In the genomic region with DNA sequence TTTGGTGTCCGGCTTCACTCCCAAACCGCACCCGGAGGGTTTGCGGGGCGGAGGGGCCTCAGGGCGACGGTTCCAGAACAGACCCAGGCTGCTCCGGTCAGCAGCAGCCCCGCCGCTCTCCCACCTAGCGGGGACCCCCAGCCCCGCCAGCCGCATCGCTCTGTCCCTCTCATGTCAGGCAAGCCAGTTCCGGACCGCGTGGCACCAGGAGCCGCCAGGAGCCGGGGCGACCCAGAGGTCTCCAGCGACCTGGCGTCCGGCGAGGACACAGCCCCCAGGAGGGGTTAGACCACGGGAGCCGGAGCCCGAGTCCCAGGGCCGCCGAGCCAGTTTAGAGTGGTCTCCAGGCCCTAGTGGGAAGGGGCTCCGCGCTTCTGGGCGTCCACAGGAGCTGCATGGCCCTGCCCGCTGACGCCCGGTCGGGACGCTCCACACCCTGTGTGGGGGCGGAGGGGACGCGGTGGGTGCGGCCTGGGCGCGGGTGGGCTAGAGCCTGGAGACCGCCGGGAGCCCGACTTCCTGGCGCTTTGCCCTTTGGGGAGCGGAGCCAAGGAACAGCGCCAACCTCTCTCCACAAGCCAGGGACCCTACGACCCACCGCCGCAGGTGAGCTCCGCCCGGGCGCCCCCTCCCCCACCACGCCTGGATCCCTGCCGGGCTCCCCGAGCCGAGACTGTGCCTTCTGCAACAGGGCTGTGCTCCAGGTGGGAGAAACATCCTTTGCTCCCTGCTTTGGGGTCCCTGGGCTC, we compare ENCODE assay signal across 9 cellular contexts. TPM values are rescaled to one million over a fixed set of nuclear protein-coding genes. Genes with fewer than 3 reads are reported as not detected.
DNase-seq lines count a peak whose midpoint lies in the region; ATAC-seq, FAIRE-seq and TF ChIP-seq lines count a peak whose summit lies in the region.
"Had no signal": no experiment of that assay in that cellular context is flagged by ENCODE, and none has a peak within 500 bp of the region (broad histone marks: within the 10 kb centered on the region; RNA-seq: fewer than 3 reads in every experiment).

No MANE protein-coding gene starts in this region.

- H2BK5ac ChIP-seq in IMR-90 (ENCODE audit: low read depth, low read length, poor library complexity, severe bottlenecking), result no peak overlapping the region

- H3K18ac ChIP-seq in IMR-90 (ENCODE audit: low read depth, low read length), result no peak overlapping the region

- H3K23ac ChIP-seq in IMR-90 (ENCODE audit: low read depth, low read length), result no peak overlapping the region

- H3K9ac ChIP-seq in IMR-90 (ENCODE audit: low read depth, low read length) (no peak overlapping the region), mammary epithelial cell (ENCODE audit: insufficient read depth, low read length) (no peak overlapping the region), kidney (ENCODE audit: low read length in 2 of 2) (no peak overlapping the region)

- no peak for TF ChIP-seq POLR2A in IMR-90 (IDR thresholded peaks at IDR 0.05; ENCODE audit: low read depth, low read length)

- WGBS in IMR-90 (ENCODE audit: extremely low coverage in 2 of 2, insufficient read length in 1 of 2), 2 experiments, result 5% methylated on average over 14 of the region's 59 CpGs; no CpG with 5 or more reads in 1 of the 2 experiments
- 4% methylated on average over 14 of the region's 59 CpGs for WGBS in mammary epithelial cell (ENCODE audit: low coverage, missing lambda C conversion rate)

- no peak overlapping the region for H3K56ac ChIP-seq in IMR-90 (ENCODE audit: extremely low read depth, insufficient read depth, low read length)

- H3K36me3 ChIP-seq in IMR-90 (ENCODE audit: control insufficient read depth, insufficient read depth, low read length) (no peaks in the 10 kb centered on the region), mammary epithelial cell (ENCODE audit: insufficient read depth, low read length) (no peaks in the 10 kb centered on the region), kidney (ENCODE audit: control insufficient read depth in 1 of 2, insufficient read depth in 2 of 2, low read length in 2 of 2) (no peaks in the 10 kb centered on the region)

- POLR2A ChIA-PET in IMR-90 (lab: Charles Lee; ENCODE audit: unreplicated experiment), result no interaction called here

- intact Hi-C loops in IMR-90 (cut with micrococcal nuclease), result no loop called here
- intact Hi-C loops in mammary epithelial cell (cut with micrococcal nuclease), result loop anchor here (5.0 to 10.0 kb wide), 2 partner anchors 103 to 310 kb away; no protein-coding TSS in a partner anchor
- intact Hi-C loops in kidney (cut with DNase I), result no loop called here

- DNase-seq in IMR-90 (no peak), mammary epithelial cell (no peak), kidney (peak; percentile 77), NCI-H2081 treated with DMSO at 0.1 percent for 48 hours (lab: John Stamatoyannopoulos, UW) (no peak), SKM-1 (lab: John Stamatoyannopoulos, UW; ENCODE audit: unreplicated experiment) (no peak)

- H2AFZ ChIP-seq in IMR-90 (replicated peaks; ENCODE audit: low read length, poor library complexity) (peak overlapping the region; percentile 56), mammary epithelial cell (ENCODE audit: low read depth, low read length) (peak overlapping the region; percentile 20)

- H2BK20ac ChIP-seq in IMR-90 (ENCODE audit: low read depth, low read length), result no peak overlapping the region

- no peak overlapping the region for H3K4ac ChIP-seq in IMR-90 (ENCODE audit: low read depth, low read length)

- H3K79me1 ChIP-seq in IMR-90 (ENCODE audit: low read depth in 1 of 2, low read length in 2 of 2), result no peaks in the 10 kb centered on the region

- no peaks in the 10 kb centered on the region for H4K20me1 ChIP-seq in IMR-90 (ENCODE audit: insufficient read depth, low read length)
- H4K20me1 ChIP-seq in mammary epithelial cell (ENCODE audit: insufficient read depth, low read length), result no peaks in the 10 kb centered on the region

- no peak overlapping the region for H4K8ac ChIP-seq in IMR-90 (ENCODE audit: low read depth in 2 of 2, low read length in 2 of 2)

- no peak overlapping the region for H3K14ac ChIP-seq in IMR-90 (replicated peaks; ENCODE audit: low read depth, low read length)

- H3K4me2 ChIP-seq in IMR-90 (ENCODE audit: low read depth, low read length) (peak overlapping the region; percentile 53; the same call in 1 of the 2 replicates), mammary epithelial cell (ENCODE audit: insufficient read depth, low read depth, low read length) (peak overlapping the region; percentile 61)

- ATAC-seq in IMR-90 (ENCODE audit: low read depth), result no peak
- no peak for ATAC-seq in HG02885 (IDR thresholded peaks at IDR 0.05; ENCODE audit: poor library complexity, unreplicated experiment)
- ATAC-seq in HG02588 (IDR thresholded peaks at IDR 0.05; ENCODE audit: unreplicated experiment), result no peak

- no peaks in the 10 kb centered on the region for H3K4me1 ChIP-seq in IMR-90 (ENCODE audit: control insufficient read depth, insufficient read depth, low read length)
- no peaks in the 10 kb centered on the region for H3K4me1 ChIP-seq in mammary epithelial cell (ENCODE audit: insufficient read depth, low read length)
- H3K4me1 ChIP-seq in kidney (ENCODE audit: control insufficient read depth in 1 of 2, insufficient read depth in 1 of 2, low read depth in 1 of 2, low read length in 2 of 2), result peaks cover 0 to 3% of the 10 kb centered on the region in 2 donors

- H4K5ac ChIP-seq in IMR-90 (ENCODE audit: low read depth, low read length), result no peak overlapping the region

- no peaks in the 10 kb centered on the region for H3K79me2 ChIP-seq in mammary epithelial cell (ENCODE audit: insufficient read depth, low read length)

- dilution Hi-C loops in IMR-90 (cut with HindIII; ENCODE audit: low sequenced_read_pairs, unreplicated experiment) (no loop called here), mammary epithelial cell (cut with HindIII; ENCODE audit: low sequenced_read_pairs) (loop anchor here (5.0 kb wide), 1 partner anchor 70 kb away; no protein-coding TSS in a partner anchor)

- TF ChIP-seq RAD21 in IMR-90 (IDR thresholded peaks at IDR 0.05; ENCODE audit: low read length), result no peak

- peaks cover 29% of the 10 kb centered on the region for H3K27me3 ChIP-seq in IMR-90 (ENCODE audit: control insufficient read depth, insufficient read depth, low read length)
- H3K27me3 ChIP-seq in mammary epithelial cell (ENCODE audit: insufficient read depth, low read length), result peaks cover 12% of the 10 kb centered on the region

- TF ChIP-seq CTCF in IMR-90 (conservative IDR thresholded peaks at IDR 0.05; ENCODE audit: low read depth, low read length), result no peak
- no peak for TF ChIP-seq CTCF in mammary epithelial cell (conservative IDR thresholded peaks at IDR 0.05 in 1 of 2, IDR thresholded peaks at IDR 0.05 in 1 of 2; ENCODE audit: extremely low read depth in 1 of 2, insufficient read depth in 1 of 2, low read depth in 1 of 2, low read length in 2 of 2)
- TF ChIP-seq CTCF in kidney (IDR thresholded peaks at IDR 0.05; ENCODE audit: borderline replicate concordance, extremely low read depth, insufficient read depth), result no peak

- no peak overlapping the region for H2BK15ac ChIP-seq in IMR-90 (ENCODE audit: low read depth, low read length)

- no peak for FAIRE-seq in kidney (lab: Jason Lieb, UNC)

- H3K9me1 ChIP-seq in IMR-90 (ENCODE audit: insufficient read depth, low read length), result no peaks in the 10 kb centered on the region

- H3K27ac ChIP-seq in IMR-90 (ENCODE audit: insufficient read depth, low read length) (no peak overlapping the region), mammary epithelial cell (ENCODE audit: insufficient read depth, low read depth, low read length) (no peak overlapping the region), kidney (ENCODE audit: low read depth in 2 of 2, low read length in 2 of 2) (no peak overlapping the region), skin epidermis (peak overlapping the region in 17 of 21 experiments; percentile 4 to 83 (median 59))
- H3K27ac ChIP-seq: RWPE1 had no signal

- H2AK5ac ChIP-seq in IMR-90 (ENCODE audit: low read depth, low read length), result no peak overlapping the region

- in situ Hi-C loops in IMR-90 (cut with MboI; ENCODE audit: low sequenced_read_pairs), result no loop called here
- in situ Hi-C loops in mammary epithelial cell (cut with MboI; ENCODE audit: low sequenced_read_pairs in 2 of 2), result no loop called here

- H2BK120ac ChIP-seq in IMR-90 (ENCODE audit: low read depth, low read length), result no peak overlapping the region

- H4K91ac ChIP-seq in IMR-90 (ENCODE audit: insufficient read depth, low read depth, low read length), result no peak overlapping the region

- H3K9me3 ChIP-seq in IMR-90 (ENCODE audit: control insufficient read depth, insufficient read depth, low read length) (peaks cover 3% of the 10 kb centered on the region; the same call in 1 of the 2 replicates), mammary epithelial cell (replicated peaks; ENCODE audit: insufficient read depth, low read length) (no peaks in the 10 kb centered on the region), kidney (ENCODE audit: control insufficient read depth in 1 of 2, low read length in 2 of 2) (no peaks in the 10 kb centered on the region)

- CTCF ChIA-PET in IMR-90 (lab: Yijun Ruan, JAX) (interaction anchor here (0.6 kb wide), 1 partner anchor 360 kb away, joined by 3 read pairs; no protein-coding TSS in a partner anchor), mammary epithelial cell (lab: Charles Lee; ENCODE audit: low non-redundant PET) (no interaction called here)

- BruUV-seq in IMR-90 (replicated peaks; lab: Mats Ljungman, UMichigan), result no TSS peak
- no TSS peak for BruUV-seq in mammary epithelial cell (replicated peaks; lab: Mats Ljungman, UMichigan)

- H2AK9ac ChIP-seq in IMR-90 (replicated peaks; ENCODE audit: low read depth, low read length, poor library complexity), result peak overlapping the region; percentile 55

- H3K4me3 ChIP-seq in IMR-90 (ENCODE audit: insufficient read depth, low read depth, low read length) (no peak overlapping the region), mammary epithelial cell (replicated peaks in 1 of 3; ENCODE audit: insufficient read depth in 1 of 3, low read depth in 2 of 3, low read length in 3 of 3) (peak overlapping the region; percentile 21 to 39 (median 23)), kidney (ENCODE audit: low read length in 2 of 2) (peak overlapping the region in 1 of 2 donors; percentile 37), skin epidermis (peak overlapping the region; percentile 11 to 45 (median 22))

RNA-seq across cellular contexts. Expression of a gene that starts 43.4 kb away (rescaled TPM):
- total RNA-seq in IMR-90 (2012; rRNA removed) (2.9 and 4.4 TPM in 2 replicates), mammary epithelial cell (1 to 10 TPM; 2.6 to 6.2 TPM), kidney (12.6 TPM)
- polyA plus RNA-seq in IMR-90 (2012; rRNA removed) (2.5 and 4.0 TPM in 2 replicates), mammary epithelial cell (0.50 TPM), kidney (ENCODE audit: insufficient read depth, low read depth, low replicate concordance) (4.7 TPM)
- polyA plus RNA-seq in IMR-90 (2012; cell fraction: cytosol; rRNA removed), result 0.11 TPM in 2 replicates
- polyA plus RNA-seq in IMR-90 (2012; cell fraction: nucleus; rRNA removed; ENCODE audit: low replicate concordance), result 1.4 and 26.9 TPM in 2 replicates
- polyA minus RNA-seq in mammary epithelial cell, result 1.5 TPM

RNA-seq across cellular contexts. Expression of a gene that starts 44.4 kb away (rescaled TPM):
- total RNA-seq in IMR-90 (2012; rRNA removed) (2.7 and 4.4 TPM in 2 replicates), mammary epithelial cell (1 to 10 TPM; 3.4 to 5.0 TPM), kidney (5.4 TPM)
- polyA plus RNA-seq in IMR-90 (2012; rRNA removed) (1.3 and 1.5 TPM in 2 replicates), mammary epithelial cell (1.9 TPM), kidney (ENCODE audit: insufficient read depth, low read depth, low replicate concordance) (1.7 TPM)
- 0.35 and 0.89 TPM in 2 replicates for polyA plus RNA-seq in IMR-90 (2012; cell fraction: cytosol; rRNA removed)
- 0.41 and 1.3 TPM in 2 replicates for polyA plus RNA-seq in IMR-90 (2012; cell fraction: nucleus; rRNA removed; ENCODE audit: low replicate concordance)
- polyA minus RNA-seq in mammary epithelial cell, result not detected

RNA-seq across cellular contexts. Expression of a gene that starts 59.1 kb away (rescaled TPM):
- 8.6 and 11.8 TPM in 2 replicates for total RNA-seq in IMR-90 (2012; rRNA removed)
- polyA plus RNA-seq in IMR-90 (2012; rRNA removed), result 6.1 and 7.0 TPM in 2 replicates
- polyA plus RNA-seq in IMR-90 (2012; cell fraction: cytosol; rRNA removed), result 0.73 and 1.4 TPM in 2 replicates
- polyA plus RNA-seq in IMR-90 (2012; cell fraction: nucleus; rRNA removed; ENCODE audit: low replicate concordance), result 9.1 and 64.9 TPM in 2 replicates
- 10 to 100 TPM in 1 of 2 donors, 1 to 10 TPM in 1; 5.5 to 12.0 TPM for total RNA-seq in mammary epithelial cell
- 1.4 TPM for polyA plus RNA-seq in mammary epithelial cell
- polyA minus RNA-seq in mammary epithelial cell, result 4.2 TPM
- 15.2 TPM for total RNA-seq in kidney
- polyA plus RNA-seq in kidney (ENCODE audit: insufficient read depth, low read depth, low replicate concordance), result 6.5 TPM

Comparison
In these comparisons a context has a peak if more than half of its experiments do, and no peak if none do; other contexts are left out.
1. H3K27ac ChIP-seq: peak in skin epidermis (17 of 21); none in IMR-90 (single experiment), mammary epithelial cell (single experiment) and kidney (0 of 2).